24 cellular contexts compared by ENCODE assay signal in the genomic region with DNA sequence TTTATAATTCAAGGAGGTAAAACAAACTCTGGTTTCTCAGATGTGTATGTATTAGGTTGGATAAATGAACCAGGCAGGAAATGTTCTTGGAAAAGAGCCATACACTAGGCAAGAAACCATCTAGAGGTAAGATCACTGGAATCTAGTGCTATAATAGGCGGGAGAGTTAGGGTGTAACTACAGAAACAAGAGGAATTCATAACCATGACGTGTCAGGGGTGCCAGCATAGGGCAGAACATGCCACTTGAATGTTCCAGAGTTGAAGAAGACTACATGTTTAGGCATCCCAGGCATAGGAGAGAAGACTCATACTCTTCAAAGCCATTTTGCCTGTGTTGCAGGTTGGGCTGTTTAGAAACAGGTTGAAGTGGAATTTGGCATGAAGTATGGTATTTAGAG.
"Had no signal": no experiment of that assay in that cellular context is flagged by ENCODE, and none has a peak within 500 bp of the region (broad histone marks: within the 10 kb centered on the region; RNA-seq: fewer than 3 reads in every experiment).

No MANE protein-coding gene starts in this region.

- FAIRE-seq: colon, endothelial cell of umbilical vein had no signal

- DNase-seq: effector memory CD4-positive, alpha-beta T cell; erythroblast; esophagus squamous epithelium; gastrocnemius medialis; head of caudate nucleus; left cardiac atrium; left lung; naive thymus-derived CD8-positive, alpha-beta T cell; nephron progenitor cell; nucleus accumbens; stimulated activated CD4-positive, alpha-beta T cell treated with anti-CD3 and anti-CD28 coated beads, Interleukin-2, amount 100 ng/mL, for 24 hours; stimulated activated CD4-positive, alpha-beta T cell treated with anti-CD3 and anti-CD28 coated beads, Interleukin-4, amount 100 ng/mL, for 24 hours; stimulated activated naive CD8-positive, alpha-beta T cell treated with anti-CD3 and anti-CD28 coated beads, Interleukin-15, Interleukin-2, amounts not matched to agents 100 U/mL and 50 U/mL, for 24 hours; substantia nigra; testis; upper lobe of right lung; uterus had no signal

- H3K4me3 ChIP-seq: esophagus squamous epithelium, gastrocnemius medialis, left lung, prostate gland, right atrium auricular region, testis, tibial nerve, upper lobe of right lung, uterus had no signal

- H3K27me3 ChIP-seq: gastrocnemius medialis, left lung, right atrium auricular region, testis, tibial nerve, upper lobe of right lung, uterus had no signal

- H3K36me3 ChIP-seq: esophagus squamous epithelium, gastrocnemius medialis, left lung, prostate gland, right atrium auricular region, tibial nerve, upper lobe of right lung, uterus had no signal

- H3K4me1 ChIP-seq: gastrocnemius medialis, left lung, prostate gland, right atrium auricular region, testis, tibial nerve, upper lobe of right lung, uterus had no signal

- H3K9me3 ChIP-seq: esophagus squamous epithelium, gastrocnemius medialis, left lung, prostate gland, right atrium auricular region, testis, tibial nerve, upper lobe of right lung, uterus had no signal

- H3K27ac ChIP-seq: esophagus squamous epithelium, gastrocnemius medialis, left lung, prostate gland, right atrium auricular region, testis, tibial nerve, upper lobe of right lung, uterus had no signal

- ATAC-seq: gastrocnemius medialis; left cardiac atrium; left lung; naive thymus-derived CD8-positive, alpha-beta T cell; sciatic nerve; stimulated activated effector memory CD8-positive, alpha-beta T cell treated with anti-CD3 and anti-CD28 coated beads, Interleukin-12 subunit alpha, Interleukin-12 subunit beta, amount 100 ng/mL, for 72 hours; stimulated activated naive CD8-positive, alpha-beta T cell treated with anti-CD3 and anti-CD28 coated beads, Interleukin-15, Interleukin-2, amounts not matched to agents 100 U/mL and 50 U/mL, for 24 hours; upper lobe of right lung had no signal
